Comparison of ENCODE assay signal across 1 cellular context in the genomic region with DNA sequence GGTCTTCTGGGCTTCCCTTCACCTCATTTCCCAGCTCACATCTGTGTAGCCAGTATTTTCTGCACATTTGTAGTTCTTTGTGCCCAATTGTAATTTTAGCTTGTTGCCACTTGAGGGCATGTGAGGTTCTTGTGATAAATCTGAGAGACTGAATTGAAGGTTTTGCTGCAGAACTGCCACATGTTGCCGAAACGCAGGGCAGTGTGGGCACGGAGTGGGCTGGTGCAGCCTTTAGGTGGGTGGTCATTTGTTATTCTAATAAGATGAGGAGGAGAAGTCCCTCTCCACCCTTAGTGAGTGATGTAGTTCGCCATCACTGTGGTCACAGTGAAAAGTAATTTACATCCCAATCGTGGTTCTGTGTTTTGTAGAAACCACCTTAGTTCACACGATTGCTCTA.
TF ChIP-seq lines count a peak whose summit lies in the region.

No MANE protein-coding gene starts in this region.

TF ChIP-seq in SK-N-SH treated with all-trans-retinoic acid at 6 μM for 48 hours, 23 proteins besides CTCF, POLR2A, EP300 and RAD21 (continued from another document):
- no peak for TF ChIP-seq ZNF8 (CRISPR knock-in tag; IDR thresholded peaks at IDR 0.05)
- TF ChIP-seq ISL1 (CRISPR knock-in tag; IDR thresholded peaks at IDR 0.05), result no peak
- TF ChIP-seq, protein P1, sequence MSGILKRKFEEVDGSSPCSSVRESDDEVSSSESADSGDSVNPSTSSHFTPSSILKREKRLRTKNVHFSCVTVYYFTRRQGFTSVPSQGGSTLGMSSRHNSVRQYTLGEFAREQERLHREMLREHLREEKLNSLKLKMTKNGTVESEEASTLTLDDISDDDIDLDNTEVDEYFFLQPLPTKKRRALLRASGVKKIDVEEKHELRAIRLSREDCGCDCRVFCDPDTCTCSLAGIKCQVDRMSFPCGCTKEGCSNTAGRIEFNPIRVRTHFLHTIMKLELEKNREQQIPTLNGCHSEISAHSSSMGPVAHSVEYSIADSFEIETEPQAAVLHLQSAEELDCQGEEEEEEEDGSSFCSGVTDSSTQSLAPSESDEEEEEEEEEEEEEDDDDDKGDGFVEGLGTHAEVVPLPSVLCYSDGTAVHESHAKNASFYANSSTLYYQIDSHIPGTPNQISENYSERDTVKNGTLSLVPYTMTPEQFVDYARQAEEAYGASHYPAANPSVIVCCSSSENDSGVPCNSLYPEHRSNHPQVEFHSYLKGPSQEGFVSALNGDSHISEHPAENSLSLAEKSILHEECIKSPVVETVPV (CRISPR knock-in tag; IDR thresholded peaks at IDR 0.05), result no peak
- no peak for TF ChIP-seq PPARA (CRISPR knock-in tag; IDR thresholded peaks at IDR 0.05; ENCODE audit: borderline replicate concordance)
- TF ChIP-seq CSDC2 (CRISPR knock-in tag; IDR thresholded peaks at IDR 0.05), result no peak
- no peak for TF ChIP-seq GLIS3 (CRISPR knock-in tag; IDR thresholded peaks at IDR 0.05)
